ENCODE assay signal across 16 cellular contexts in genomic region chr12:5882511-5883185, GRCh38.
A peak's percentile ranks its signal among the peaks of the same experiment; 100 is the strongest.
DNase-seq lines count a peak whose midpoint lies in the region; ATAC-seq, FAIRE-seq and TF ChIP-seq lines count a peak whose summit lies in the region.
"Had no signal": no experiment of that assay in that cellular context is flagged by ENCODE, and none has a peak within 500 bp of the region (broad histone marks: within the 10 kb centered on the region; RNA-seq: fewer than 3 reads in every experiment).

No MANE protein-coding gene starts in this region.

- peaks cover 15% of the 10 kb centered on the region for H3K4me1 ChIP-seq in HUES48 (ENCODE audit: control insufficient read depth, insufficient read depth, low read length)
- no peaks in the 10 kb centered on the region; a peak in 1 of 5 replicates for H3K4me1 ChIP-seq in K562 (replicated peaks in 1 of 2; ENCODE audit: control insufficient read depth in 2 of 2, insufficient read depth in 2 of 2, low read length in 2 of 2)
- H3K4me1 ChIP-seq in mesodermal cell (ENCODE audit: control insufficient read depth, insufficient read depth, low read length, poor library complexity, severe bottlenecking): no peaks in the 10 kb centered on the region
- H3K4me1 ChIP-seq: SJCRH30 had no signal

- no peak for ATAC-seq in K562
- ATAC-seq in HG03175 (IDR thresholded peaks at IDR 0.05; ENCODE audit: unreplicated experiment): no peak

- POLR2A ChIA-PET in K562 (lab: Yijun Ruan, JAX): interaction anchor here (0.6 kb wide), 2 partner anchors 8 to 234 kb away, joined by 3 read pairs; no protein-coding TSS in a partner anchor

- H3K27ac ChIP-seq in HUES48 (ENCODE audit: low read depth, low read length): peak overlapping the region; percentile 40
- no peak overlapping the region for H3K27ac ChIP-seq in K562 (ENCODE audit: extremely low read depth, low read depth, low read length)
- peak overlapping the region; percentile 24 for H3K27ac ChIP-seq in mesodermal cell (ENCODE audit: low read depth, low read length, severe bottlenecking)
- H3K27ac ChIP-seq: KMS-11, SJCRH30 had no signal

- DNase-seq in K562 (ENCODE audit: extremely low read depth in 1 of 4, low spot score in 3 of 4) (peak in 2 of 4 experiments; percentile 22 to 34), T-helper 9 cell (no peak), NCI-H128 (lab: John Stamatoyannopoulos, UW; ENCODE audit: unreplicated experiment) (no peak), NCI-H2081 (lab: John Stamatoyannopoulos, UW) (no peak)
- DNase-seq: DMS 273 treated with DMSO at 0.1 percent for 48 hours, DND-41, H7, NCI-H1436 treated with DMSO at 0.1 percent for 48 hours, NCI-H2029, NCI-H2171, NCI-H526, SJCRH30 had no signal

- H3K27me3 ChIP-seq in HUES48 (ENCODE audit: control insufficient read depth, insufficient read depth, low read length) (no peaks in the 10 kb centered on the region), K562 (ENCODE audit: control insufficient read depth in 2 of 2, insufficient read depth in 2 of 2, low read length in 2 of 2) (no peaks in the 10 kb centered on the region)
- H3K27me3 ChIP-seq: SJCRH30 had no signal

- H3K79me2 ChIP-seq in K562 (ENCODE audit: control insufficient read depth, insufficient read depth, low read length): no peaks in the 10 kb centered on the region

- 3% methylated on average over 8 of the region's 8 CpGs for WGBS in K562 (ENCODE audit: insufficient coverage, low coverage, missing lambda C conversion rate)
- 65% methylated on average over 5 to 7 of the region's 8 CpGs for WGBS in mesodermal cell (ENCODE audit: insufficient coverage in 2 of 2), 2 experiments

- no peak for TF ChIP-seq POLR2A in K562 (conservative IDR thresholded peaks at IDR 0.05)

- H3K36me3 ChIP-seq in HUES48 (ENCODE audit: control insufficient read depth, insufficient read depth, low read length) (no peaks in the 10 kb centered on the region), K562 (ENCODE audit: control insufficient read depth, insufficient read depth, low read length) (no peaks in the 10 kb centered on the region), mesodermal cell (ENCODE audit: control insufficient read depth, insufficient read depth, low read length) (no peaks in the 10 kb centered on the region)
- H3K36me3 ChIP-seq: SJCRH30 had no signal

- H3K4me3 ChIP-seq in HUES48 (ENCODE audit: low read depth, low read length): no peak overlapping the region
- no peak overlapping the region for H3K4me3 ChIP-seq in K562
- no peak overlapping the region for H3K4me3 ChIP-seq in mesodermal cell (ENCODE audit: extremely low read depth, insufficient read depth, low read length, poor library complexity, severe bottlenecking)
- H3K4me3 ChIP-seq: SJCRH30 had no signal

- no peak for FAIRE-seq in K562 (lab: Jason Lieb, UNC)

- no peak overlapping the region for H3K9ac ChIP-seq in HUES48 (ENCODE audit: low read depth, low read length)
- no peak overlapping the region for H3K9ac ChIP-seq in K562 (ENCODE audit: insufficient read depth in 1 of 2, low read depth in 2 of 2, low read length in 2 of 2)
- H3K9ac ChIP-seq: KMS-11 had no signal

- CTCF ChIA-PET in K562 (lab: Yijun Ruan, JAX; ENCODE audit: low intra/inter-chr PET ratio): no interaction called here

- no peaks in the 10 kb centered on the region for H3K9me3 ChIP-seq in HUES48 (ENCODE audit: control insufficient read depth, insufficient read depth, low read length)
- no peaks in the 10 kb centered on the region for H3K9me3 ChIP-seq in K562 (replicated peaks; ENCODE audit: control insufficient read depth, insufficient read depth, low read depth, low read length)
- no peaks in the 10 kb centered on the region for H3K9me3 ChIP-seq in mesodermal cell (ENCODE audit: control insufficient read depth, low read length)
- H3K9me3 ChIP-seq: SJCRH30 had no signal

- H3K4me2 ChIP-seq in K562 (ENCODE audit: insufficient read depth, low read length): no peak overlapping the region
- H3K4me2 ChIP-seq: KMS-11 had no signal

- TF ChIP-seq CTCF in K562 (IDR thresholded peaks at IDR 0.05 in 2 of 3, conservative IDR thresholded peaks at IDR 0.05 in 1 of 3; ENCODE audit: insufficient read depth in 2 of 3, low read depth in 1 of 3, low read length in 3 of 3): no peak

- no peaks in the 10 kb centered on the region for H3K9me1 ChIP-seq in K562 (ENCODE audit: control insufficient read depth, insufficient read depth, low read length)

- no peaks in the 10 kb centered on the region; the same call in 1 of the 2 replicates for H4K20me1 ChIP-seq in K562 (replicated peaks; ENCODE audit: control insufficient read depth, insufficient read depth, low read length)

- no peak for TF ChIP-seq RAD21 in K562 (CRISPR knock-in tag; conservative IDR thresholded peaks at IDR 0.05 in 1 of 2, IDR thresholded peaks at IDR 0.05 in 1 of 2)

- in situ Hi-C loops in K562 (cut with MboI): no loop called here

- BruUV-seq in K562 (replicated peaks; lab: Mats Ljungman, UMichigan): no TSS peak

- TF ChIP-seq EP300 in K562 (IDR thresholded peaks at IDR 0.05; ENCODE audit: low read length): no peak

- H2AFZ ChIP-seq in K562 (ENCODE audit: low read depth, low read length): no peak overlapping the region

- intact Hi-C loops in K562 (cut with micrococcal nuclease): no loop called here

TF ChIP-seq in K562, 482 proteins besides CTCF, POLR2A, EP300 and RAD21 (continues in another document):
- TF ChIP-seq RFX7 (CRISPR knock-in tag; IDR thresholded peaks at IDR 0.05): no peak
- TF ChIP-seq ELK1 (CRISPR knock-in tag; IDR thresholded peaks at IDR 0.05): no peak
- no peak for TF ChIP-seq ARID4B (CRISPR knock-in tag; IDR thresholded peaks at IDR 0.05)
- TF ChIP-seq CBFA2T3 (IDR thresholded peaks at IDR 0.05): peak; percentile 46
- TF ChIP-seq ETV5 (CRISPR knock-in tag; IDR thresholded peaks at IDR 0.05; ENCODE audit: low read depth): no peak
- no peak for TF ChIP-seq RBM17 (IDR thresholded peaks at IDR 0.05; ENCODE audit: borderline replicate concordance, low read depth, low read length)
- TF ChIP-seq USF1 (CRISPR knock-in tag; IDR thresholded peaks at IDR 0.05): no peak
- no peak for TF ChIP-seq BRF2 (IDR thresholded peaks at IDR 0.05; ENCODE audit: borderline replicate concordance, insufficient read depth, insufficient read length)
- no peak for TF ChIP-seq GTF2F1 (IDR thresholded peaks at IDR 0.05; ENCODE audit: low read depth, low read length)
- no peak for TF ChIP-seq TGIF2 (CRISPR knock-in tag; IDR thresholded peaks at IDR 0.05)
